Comparison of ENCODE assay signal across 8 cellular contexts in genomic region chr1:1629430-1630190, GRCh38. TPM values are rescaled to one million over a fixed set of nuclear protein-coding genes. Genes with fewer than 3 reads are reported as not detected.
DNase-seq lines count a peak whose midpoint lies in the region; ATAC-seq and TF ChIP-seq lines count a peak whose summit lies in the region.

No MANE protein-coding gene starts in this region.

- DNase-seq in NAMALWA (ENCODE audit: low spot score) (peak; percentile 80), left lung (peak; percentile 51 to 71), GF-D8 (lab: John Stamatoyannopoulos, UW) (no peak)
- peak; percentile 65 for DNase-seq in activated T-cell treated with anti-CD3 and anti-CD28 coated beads, Interleukin-2, amount 50 U/mL, for 1 hour
- DNase-seq in stimulated activated naive CD4-positive, alpha-beta T cell (lab: John Stamatoyannopoulos, UW): peak; percentile 72 to 85 (median 82)

- peaks cover 9 to 40% of the 10 kb centered on the region in 2 donors for H3K27me3 ChIP-seq in left lung

- H3K4me3 ChIP-seq in left lung: peak overlapping the region in 1 of 2 donors; percentile 9

- TF ChIP-seq CTCF in left lung (IDR thresholded peaks at IDR 0.05): no peak

- H3K27ac ChIP-seq in left lung: peak overlapping the region in 1 of 2 donors; percentile 45

- ATAC-seq in left lung (no peak), GM21576 (IDR thresholded peaks at IDR 0.05; ENCODE audit: unreplicated experiment) (no peak), HG03571 (IDR thresholded peaks at IDR 0.05; ENCODE audit: unreplicated experiment) (no peak), HG03045 (IDR thresholded peaks at IDR 0.05; ENCODE audit: unreplicated experiment) (no peak)

- H3K9me3 ChIP-seq in left lung: no peaks in the 10 kb centered on the region

- H3K36me3 ChIP-seq in left lung: peaks cover 0 to 19% of the 10 kb centered on the region in 2 donors

- intact Hi-C loops in left lung (cut with DNase I): no loop called here

- peaks cover 3 to 24% of the 10 kb centered on the region in 2 donors for H3K4me1 ChIP-seq in left lung

RNA-seq across cellular contexts. Expression of gene MMP23B, which starts 2.4 kb away (rescaled TPM):
- total RNA-seq in left lung: 10 to 100 TPM; 43.5 to 56.7 TPM

RNA-seq across cellular contexts. Expression of gene MIB2, which starts 14.3 kb away (rescaled TPM):
- total RNA-seq in left lung: 10 to 100 TPM; 55.3 to 73.5 TPM

RNA-seq across cellular contexts. Expression of gene CDK11B, which starts 29.2 kb away (rescaled TPM):
- total RNA-seq in left lung: 10 to 100 TPM; 16.3 to 23.2 TPM

RNA-seq across cellular contexts. Expression of gene FNDC10, which starts 29.7 kb away (rescaled TPM):
- total RNA-seq in left lung: 10 to 100 TPM in 1 of 2 donors, 1 to 10 TPM in 1; 7.7 to 12.2 TPM

RNA-seq across cellular contexts. Expression of gene SSU72, which starts 54.9 kb away (rescaled TPM):
- 100 to 1,000 TPM; 120 to 141 TPM for total RNA-seq in left lung
